Comparison of ENCODE assay signal across 8 cellular contexts in the genomic region with DNA sequence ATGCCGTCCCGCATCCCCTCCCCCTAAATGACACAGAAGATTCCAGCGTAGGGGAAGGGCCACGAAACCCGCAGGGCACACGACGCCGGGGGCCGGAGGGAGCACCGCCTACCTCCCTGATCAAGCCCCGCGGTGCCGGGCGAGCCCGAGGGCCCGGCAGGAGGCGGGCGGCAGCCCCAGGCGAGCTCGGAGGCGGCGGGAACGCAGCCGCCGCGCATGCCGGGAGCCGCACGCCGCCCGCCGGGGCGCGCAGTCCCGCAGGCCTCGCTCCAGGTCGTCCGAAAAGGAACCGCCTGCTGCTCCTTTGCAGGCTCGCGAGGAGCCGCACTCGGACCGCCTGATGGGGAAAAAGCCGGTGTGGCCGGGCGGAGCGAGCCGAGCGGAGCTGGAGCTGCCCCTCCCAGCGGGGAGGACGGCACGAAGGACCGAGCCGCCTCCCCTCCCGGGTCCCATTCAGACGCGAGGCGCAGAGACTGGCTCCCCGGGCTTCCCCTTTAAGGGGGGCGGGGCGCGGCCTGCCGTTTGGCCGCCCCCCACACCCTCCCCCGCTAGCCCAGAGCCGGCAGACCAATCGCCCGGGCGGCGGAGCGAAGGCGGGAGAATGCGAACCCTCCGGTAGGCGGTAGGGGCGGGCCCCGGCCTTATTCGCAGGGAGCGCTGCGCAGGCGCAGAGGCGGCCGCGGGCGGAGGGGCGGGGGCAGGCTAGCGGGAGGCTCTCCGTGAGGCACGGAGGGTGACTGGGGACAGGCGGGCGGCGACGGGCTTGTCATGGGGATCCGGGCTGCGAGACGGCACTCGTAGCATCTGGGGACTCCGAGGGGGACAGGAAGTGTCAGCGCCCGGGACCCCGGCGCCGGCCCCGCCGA. TPM values are rescaled to one million over a fixed set of nuclear protein-coding genes. Genes with fewer than 3 reads are reported as not detected.
DNase-seq lines count a peak whose midpoint lies in the region; ATAC-seq and TF ChIP-seq lines count a peak whose summit lies in the region.

No MANE protein-coding gene starts in this region.

- WGBS in endodermal cell (ENCODE audit: insufficient coverage in 1 of 2, insufficient read length in 1 of 2), 2 experiments: 0% methylated on average over 7 to 106 of the region's 106 CpGs

- no peaks in the 10 kb centered on the region for H3K9me3 ChIP-seq in endodermal cell (ENCODE audit: control insufficient read depth, low read length)

- peak overlapping the region; percentile 93 for H3K4me3 ChIP-seq in endodermal cell (ENCODE audit: low read length)

- H3K27me3 ChIP-seq in endodermal cell (ENCODE audit: control insufficient read depth, insufficient read depth, low read length, poor library complexity, severe bottlenecking): no peaks in the 10 kb centered on the region

- H3K27ac Mint-ChIP-seq in endodermal cell: peak overlapping the region; percentile 96
- H3K27ac Mint-ChIP-seq in mesothelial cell of epicardium: peak overlapping the region; percentile 86

- no peaks in the 10 kb centered on the region for H3K36me3 ChIP-seq in endodermal cell (ENCODE audit: control insufficient read depth, insufficient read depth, low read length)

- in situ Hi-C loops in Caki2 (cut with HindIII; ENCODE audit: low pct_unique_long_range_greater_than_20kb, low sequenced_read_pairs): no loop called here

- no peaks in the 10 kb centered on the region for H3K4me1 ChIP-seq in endodermal cell (ENCODE audit: control insufficient read depth, insufficient read depth, low read length)

- peak; percentile 99 for DNase-seq in Caki2 (ENCODE audit: low read depth)
- peak; percentile 58 to 99 (median 97) for DNase-seq in HUDEP-2 (lab: John Stamatoyannopoulos, UW; ENCODE audit: unreplicated experiment in 76 of 76)
- peak; percentile 96 for DNase-seq in NOMO-1 treated with dmso at 0.1 percent for 144 hours (lab: John Stamatoyannopoulos, UW; ENCODE audit: unreplicated experiment)
- DNase-seq in activated CD8-positive, alpha-beta memory T cell treated with anti-CD3 and anti-CD28 coated beads, Interleukin-2, amount 50 U/mL, for 24 hours (ENCODE audit: extremely low read depth): peak; percentile 98
- DNase-seq in endodermal cell: peak; percentile 99
- DNase-seq in mesothelial cell of epicardium (ENCODE audit: low spot score in 2 of 2, unreplicated experiment in 2 of 2): peak; percentile 98 to 99
- DNase-seq in stimulated activated CD8-positive, alpha-beta memory T cell treated with anti-CD3 and anti-CD28 coated beads, Interleukin-15, amount 100 ng/mL, for 48 hours (ENCODE audit: low read depth in 2 of 2): peak; percentile 99 to 100

- peak; percentile 70 for ATAC-seq in GM21381 (IDR thresholded peaks at IDR 0.05; ENCODE audit: unreplicated experiment)

- H3K27me3 Mint-ChIP-seq in endodermal cell (ENCODE audit: insufficient read depth) (no peaks in the 10 kb centered on the region), mesothelial cell of epicardium (ENCODE audit: low read depth) (no peaks in the 10 kb centered on the region)

- no peaks in the 10 kb centered on the region for H3K36me3 Mint-ChIP-seq in endodermal cell (ENCODE audit: low read depth)
- H3K36me3 Mint-ChIP-seq in mesothelial cell of epicardium: no peaks in the 10 kb centered on the region

- H3K9me3 Mint-ChIP-seq in endodermal cell (no peaks in the 10 kb centered on the region), mesothelial cell of epicardium (no peaks in the 10 kb centered on the region)

- TF ChIP-seq CTCF in endodermal cell (conservative IDR thresholded peaks at IDR 0.05) (peak; percentile 34), mesothelial cell of epicardium (IDR thresholded peaks at IDR 0.05; ENCODE audit: unreplicated experiment) (no peak)

- peak overlapping the region; percentile 79 for H3K9ac ChIP-seq in endodermal cell (ENCODE audit: extremely low read depth, low read length, poor library complexity, severe bottlenecking)

- peak overlapping the region; percentile 90 for H3K27ac ChIP-seq in endodermal cell (ENCODE audit: low read depth, low read length)

- H3K4me1 Mint-ChIP-seq in endodermal cell: peaks cover 16% of the 10 kb centered on the region
- H3K4me1 Mint-ChIP-seq in mesothelial cell of epicardium: peaks cover 30% of the 10 kb centered on the region

- H3K4me3 Mint-ChIP-seq in endodermal cell: peak overlapping the region; percentile 94
- peak overlapping the region; percentile 93 for H3K4me3 Mint-ChIP-seq in mesothelial cell of epicardium

RNA-seq across cellular contexts. Expression of a gene that starts 0.6 kb away (rescaled TPM):
- 19.7 and 22.8 TPM in 2 replicates for total RNA-seq in Caki2 (2014; rRNA removed; shearing (Covaris generic); ENCODE audit: low replicate concordance)
- 10 to 100 TPM; 16.9 to 19.8 TPM for total RNA-seq in endodermal cell
- polyA plus RNA-seq in endodermal cell (2013, experiment 1 of 2): 19.3 TPM
- 19.1 TPM for polyA plus RNA-seq in endodermal cell (2013, experiment 2 of 2)
- total RNA-seq in mesothelial cell of epicardium: 10.1 to 11.4 TPM (median 11.3 TPM) in 3 replicates

RNA-seq across cellular contexts. Expression of a gene that starts 59.9 kb away (rescaled TPM):
- total RNA-seq in Caki2 (2014; rRNA removed; shearing (Covaris generic); ENCODE audit: low replicate concordance): 8.3 and 15.2 TPM in 2 replicates
- total RNA-seq in endodermal cell: 10 to 100 TPM; 14.1 to 15.3 TPM
- 25.6 TPM for polyA plus RNA-seq in endodermal cell (2013, experiment 1 of 2)
- polyA plus RNA-seq in endodermal cell (2013, experiment 2 of 2): 24.2 TPM
- total RNA-seq in mesothelial cell of epicardium: 41.8 to 42.8 TPM (median 42.3 TPM) in 3 replicates

Comparison
In these comparisons a context has a peak if more than half of its experiments do, and no peak if none do; other contexts are left out.
1. Peak in every context shown above with its lines: DNase-seq, ATAC-seq, H3K4me3 ChIP-seq and H3K27ac ChIP-seq.